ENCODE assay signal across 21 cellular contexts in genomic region chr17:4823373-4824089, GRCh38. TPM values are rescaled to one million over a fixed set of nuclear protein-coding genes. Genes with fewer than 3 reads are reported as not detected.
"Had no signal": no experiment of that assay in that cellular context is flagged by ENCODE, and none has a peak within 500 bp of the region (broad histone marks: within the 10 kb centered on the region; RNA-seq: fewer than 3 reads in every experiment).

No MANE protein-coding gene starts in this region.

- H3K36me3 ChIP-seq: prostate gland, right atrium auricular region had no signal

- H3K27me3 ChIP-seq: esophagus squamous epithelium, right atrium auricular region, suprapubic skin had no signal

- H3K9me3 ChIP-seq: esophagus squamous epithelium, prostate gland, right atrium auricular region, suprapubic skin had no signal

- DNase-seq: activated CD4-positive, alpha-beta T cell treated with anti-CD3 and anti-CD28 coated beads, Interleukin-2, amount 50 U/mL, for 4 hours; activated gamma-delta T cell; cerebellar nuclear complex; cortex of kidney; effector CD8-positive, alpha-beta T cell; esophagus squamous epithelium; stimulated activated naive CD8-positive, alpha-beta T cell treated with anti-CD3 and anti-CD28 coated beads, Interleukin-15, amount 100 ng/mL, for 72 hours; T-helper 2 cell; trophoblast cell had no signal

- ATAC-seq: activated naive CD4-positive, alpha-beta T cell treated with anti-CD3 and anti-CD28 coated beads, Interleukin-2, amount 50 U/mL, for 72 hours; stimulated activated naive CD8-positive, alpha-beta T cell treated with anti-CD3 and anti-CD28 coated beads, Interleukin-15, amount 100 ng/mL, for 72 hours had no signal

- H3K9me3 Mint-ChIP-seq: activated naive CD4-positive, alpha-beta T cell treated with anti-CD3 and anti-CD28 coated beads, Interleukin-2, amount 50 U/mL, for 72 hours; stimulated activated naive CD8-positive, alpha-beta T cell treated with anti-CD3 and anti-CD28 coated beads, Interleukin-15, amount 100 ng/mL, for 72 hours had no signal

- H3K4me3 ChIP-seq: esophagus squamous epithelium, lung, prostate gland, right atrium auricular region, skin epidermis, suprapubic skin had no signal

- H3K27me3 Mint-ChIP-seq: stimulated activated naive CD8-positive, alpha-beta T cell treated with anti-CD3 and anti-CD28 coated beads, Interleukin-15, amount 100 ng/mL, for 72 hours had no signal

- H3K4me1 Mint-ChIP-seq: stimulated activated naive CD8-positive, alpha-beta T cell treated with anti-CD3 and anti-CD28 coated beads, Interleukin-15, amount 100 ng/mL, for 72 hours had no signal

- H3K27ac ChIP-seq: esophagus squamous epithelium, prostate gland, right atrium auricular region, skin epidermis, suprapubic skin, VCaP had no signal

- H3K27ac Mint-ChIP-seq: stimulated activated naive CD8-positive, alpha-beta T cell treated with anti-CD3 and anti-CD28 coated beads, Interleukin-15, amount 100 ng/mL, for 72 hours had no signal

- H3K4me3 Mint-ChIP-seq: stimulated activated naive CD8-positive, alpha-beta T cell treated with anti-CD3 and anti-CD28 coated beads, Interleukin-15, amount 100 ng/mL, for 72 hours had no signal

- H3K36me3 Mint-ChIP-seq: activated naive CD4-positive, alpha-beta T cell treated with anti-CD3 and anti-CD28 coated beads, Interleukin-2, amount 50 U/mL, for 72 hours had no signal

- H3K4me1 ChIP-seq: prostate gland, right atrium auricular region, suprapubic skin had no signal

RNA-seq across cellular contexts. Expression of gene GLTPD2, which starts 34.8 kb away (rescaled TPM):
- total RNA-seq: activated naive CD4-positive, alpha-beta T cell treated with anti-CD3 and anti-CD28 coated beads, Interleukin-2, amount 50 U/mL, for 72 hours; bronchial epithelial cell; endothelial cell of umbilical vein; glomerular endothelial cell; osteocyte; prostate gland; right atrium auricular region had no signal
- polyA plus RNA-seq: endothelial cell of umbilical vein, neural cell had no signal
